1 cellular context compared by ENCODE assay signal in the genomic region with DNA sequence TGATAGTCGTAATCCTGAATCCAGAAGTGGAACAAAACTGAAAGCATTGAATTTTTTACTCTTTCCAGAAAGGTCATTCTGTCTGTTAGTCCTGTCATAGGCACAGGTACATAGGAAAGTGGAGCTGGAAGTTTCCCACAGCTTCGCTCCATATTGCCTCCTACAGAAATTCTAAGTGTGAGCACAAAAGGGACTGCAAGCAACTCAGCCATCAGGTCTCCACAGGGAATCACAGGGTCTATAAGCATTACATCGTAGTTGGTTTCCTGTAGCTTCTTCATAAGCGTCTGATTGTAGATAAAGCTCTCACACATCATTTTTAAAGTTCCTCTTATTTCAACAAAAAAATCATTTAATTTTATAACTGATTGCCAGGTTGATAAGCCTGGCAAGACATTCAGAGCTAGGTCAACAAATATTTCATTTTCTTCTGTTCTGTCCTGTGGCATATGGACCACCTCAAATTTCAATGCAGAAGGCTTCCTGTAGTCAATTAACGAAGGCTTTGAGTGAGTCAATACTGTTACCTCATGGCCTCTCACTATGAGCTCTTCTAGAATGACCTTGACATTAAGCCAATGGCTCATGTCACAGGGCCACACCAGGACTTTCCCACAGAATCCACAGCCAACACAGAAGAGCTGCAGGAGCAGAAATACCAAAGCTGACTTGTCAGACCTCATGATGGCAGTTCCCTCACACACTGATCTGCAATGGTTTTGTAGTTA.
TF ChIP-seq lines count a peak whose summit lies in the region.

Gene UGT2A3 (minus strand): TSS at position 727 of the 728 bp plus-strand sequence. CDS start 44 bp downstream, at position 683.

TF ChIP-seq in HepG2, 621 proteins besides CTCF, POLR2A, EP300 and RAD21 (continued from another document and continues in another):
- TF ChIP-seq, protein P1, sequence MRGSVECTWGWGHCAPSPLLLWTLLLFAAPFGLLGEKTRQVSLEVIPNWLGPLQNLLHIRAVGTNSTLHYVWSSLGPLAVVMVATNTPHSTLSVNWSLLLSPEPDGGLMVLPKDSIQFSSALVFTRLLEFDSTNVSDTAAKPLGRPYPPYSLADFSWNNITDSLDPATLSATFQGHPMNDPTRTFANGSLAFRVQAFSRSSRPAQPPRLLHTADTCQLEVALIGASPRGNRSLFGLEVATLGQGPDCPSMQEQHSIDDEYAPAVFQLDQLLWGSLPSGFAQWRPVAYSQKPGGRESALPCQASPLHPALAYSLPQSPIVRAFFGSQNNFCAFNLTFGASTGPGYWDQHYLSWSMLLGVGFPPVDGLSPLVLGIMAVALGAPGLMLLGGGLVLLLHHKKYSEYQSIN (CRISPR knock-in tag; IDR thresholded peaks at IDR 0.05; ENCODE audit: borderline replicate concordance), result no peak
- TF ChIP-seq ZBTB49 (CRISPR knock-in tag; IDR thresholded peaks at IDR 0.05; ENCODE audit: borderline replicate concordance) (no peak), ARNT (IDR thresholded peaks at IDR 0.05) (no peak), ZNF570 (CRISPR knock-in tag; IDR thresholded peaks at IDR 0.05; ENCODE audit: borderline replicate concordance) (no peak), RFX1 (IDR thresholded peaks at IDR 0.05) (no peak), LRRFIP1 (CRISPR knock-in tag; conservative IDR thresholded peaks at IDR 0.05) (no peak), TAF15 (IDR thresholded peaks at IDR 0.05; ENCODE audit: low read depth, low read length, poor library complexity, severe bottlenecking) (no peak), ZXDC (CRISPR knock-in tag; IDR thresholded peaks at IDR 0.05) (no peak), ZNF766 (CRISPR knock-in tag; IDR thresholded peaks at IDR 0.05; ENCODE audit: borderline replicate concordance) (0 out of 2 replicates have a peak, but pooled peaks have one; percentile 44), ELF3 (CRISPR knock-in tag; IDR thresholded peaks at IDR 0.05) (peak; percentile 79), ZNF773 (CRISPR knock-in tag; IDR thresholded peaks at IDR 0.05; ENCODE audit: borderline replicate concordance) (no peak), SYNCRIP (IDR thresholded peaks at IDR 0.05; ENCODE audit: insufficient read depth, low read depth, low read length) (no peak), POLR2G (IDR thresholded peaks at IDR 0.05; ENCODE audit: low read depth, low read length) (peak; percentile 39; the same call in 1 of the 2 replicates), PPARG (CRISPR knock-in tag; conservative IDR thresholded peaks at IDR 0.05) (peak; percentile 63), MXI1 (IDR thresholded peaks at IDR 0.05; ENCODE audit: borderline replicate concordance, low read depth, low read length) (peak; percentile 54; the same call in 1 of the 3 replicates), ZNF180 (CRISPR knock-in tag; IDR thresholded peaks at IDR 0.05; ENCODE audit: borderline replicate concordance, low read depth) (no peak), ZBTB46 (CRISPR knock-in tag; IDR thresholded peaks at IDR 0.05; ENCODE audit: borderline replicate concordance) (no peak), ZNF414 (CRISPR knock-in tag; IDR thresholded peaks at IDR 0.05) (peak; percentile 89; the same call in 1 of the 2 replicates), STAT6 (CRISPR knock-in tag; IDR thresholded peaks at IDR 0.05; ENCODE audit: borderline replicate concordance) (no peak), ZNF317 (CRISPR knock-in tag; IDR thresholded peaks at IDR 0.05) (0 out of 2 replicates have a peak, but pooled peaks have one; percentile 57), NFIB (CRISPR knock-in tag; IDR thresholded peaks at IDR 0.05; ENCODE audit: borderline replicate concordance) (no peak), KMT2B (CRISPR knock-in tag; IDR thresholded peaks at IDR 0.05) (peak; percentile 63; the same call in 1 of the 2 replicates), NFE2 (CRISPR knock-in tag; IDR thresholded peaks at IDR 0.05) (no peak), HIC2 (CRISPR knock-in tag; IDR thresholded peaks at IDR 0.05; ENCODE audit: low read depth) (no peak), HNF4G (IDR thresholded peaks at IDR 0.05; ENCODE audit: borderline replicate concordance, low read depth, low read length) (peak; percentile 6; the same call in 1 of the 2 replicates), HNF4G (CRISPR knock-in tag; IDR thresholded peaks at IDR 0.05; ENCODE audit: borderline replicate concordance, low read depth) (no peak), ZNF713 (CRISPR knock-in tag; IDR thresholded peaks at IDR 0.05) (no peak), SNAPC4 (CRISPR knock-in tag; IDR thresholded peaks at IDR 0.05) (0 out of 2 replicates have a peak, but pooled peaks have one; percentile 35), SP2 (CRISPR knock-in tag; IDR thresholded peaks at IDR 0.05) (no peak), ZNF468 (CRISPR knock-in tag; IDR thresholded peaks at IDR 0.05) (no peak)
